11 cellular contexts compared by ENCODE assay signal in genomic region chr13:110433014-110433413, GRCh38.
A peak's percentile ranks its signal among the peaks of the same experiment; 100 is the strongest.
DNase-seq lines count a peak whose midpoint lies in the region; ATAC-seq and TF ChIP-seq lines count a peak whose summit lies in the region.
"Had no signal": no experiment of that assay in that cellular context is flagged by ENCODE, and none has a peak within 500 bp of the region (broad histone marks: within the 10 kb centered on the region; RNA-seq: fewer than 3 reads in every experiment).

No MANE protein-coding gene starts in this region.

- H3K36me3 ChIP-seq in gastroesophageal sphincter (peaks cover 3 to 97% of the 10 kb centered on the region in 2 donors), subcutaneous abdominal adipose tissue (ENCODE audit: control insufficient read depth in 5 of 5, insufficient read depth in 5 of 5, low read length in 5 of 5) (peaks cover 26 to 93% (median 80%) of the 10 kb centered on the region in 5 donors)

- in situ Hi-C loops in astrocyte of the spinal cord (cut with HindIII; ENCODE audit: low sequenced_read_pairs) = no loop called here

- H3K27me3 ChIP-seq in gastroesophageal sphincter = no peaks in the 10 kb centered on the region
- no peaks in the 10 kb centered on the region for H3K27me3 ChIP-seq in subcutaneous abdominal adipose tissue (ENCODE audit: control insufficient read depth in 5 of 5, insufficient read depth in 4 of 5, low read length in 5 of 5)
- H3K27me3 ChIP-seq: SJSA1 had no signal

- H3K4me1 Mint-ChIP-seq in nephron = peaks cover 49% of the 10 kb centered on the region

- H3K4me3 ChIP-seq in astrocyte of the spinal cord (ENCODE audit: low read depth, low read length) (no peak overlapping the region), gastroesophageal sphincter (no peak overlapping the region), subcutaneous abdominal adipose tissue (ENCODE audit: low read depth in 1 of 5, low read length in 5 of 5) (no peak overlapping the region)
- H3K4me3 ChIP-seq: SJSA1 had no signal

- H3K27ac Mint-ChIP-seq in nephron = peak overlapping the region; percentile 65 to 87 (median 82)

- peak; percentile 66 for ATAC-seq in gastroesophageal sphincter

- H3K9me3 ChIP-seq in gastroesophageal sphincter (no peaks in the 10 kb centered on the region), subcutaneous abdominal adipose tissue (ENCODE audit: control insufficient read depth in 5 of 5, low read length in 5 of 5) (no peaks in the 10 kb centered on the region)
- H3K9me3 ChIP-seq: SJSA1 had no signal

- TF ChIP-seq EP300 in gastroesophageal sphincter (IDR thresholded peaks at IDR 0.05) = no peak

- POLR2A ChIA-PET in GM10248 (lab: Yijun Ruan, JAX) = no interaction called here

- H3K27ac ChIP-seq in gastroesophageal sphincter (peak overlapping the region in 3 of 4 donors; percentile 69 to 75 (median 69)), subcutaneous abdominal adipose tissue (ENCODE audit: low read depth, low read length) (peak overlapping the region; percentile 80)
- H3K27ac ChIP-seq: SJSA1 had no signal

- no peaks in the 10 kb centered on the region for H3K27me3 Mint-ChIP-seq in nephron (ENCODE audit: low read depth)

- H3K4me3 Mint-ChIP-seq in nephron = peak overlapping the region in 2 of 3 experiments; percentile 8 to 24

- TF ChIP-seq CTCF in astrocyte of the spinal cord (IDR thresholded peaks at IDR 0.05; ENCODE audit: low read depth, low read length) (no peak), gastroesophageal sphincter (IDR thresholded peaks at IDR 0.05) (no peak), nephron (IDR thresholded peaks at IDR 0.05; ENCODE audit: unreplicated experiment in 3 of 3) (no peak), GM10248 (IDR thresholded peaks at IDR 0.05; ENCODE audit: control extremely low read depth, extremely low read depth, low read depth, missing control alignments) (no peak)

- DNase-seq in astrocyte of the spinal cord (ENCODE audit: low read depth, low spot score) (peak; percentile 54), RKO (ENCODE audit: low spot score) (no peak), iPS-NIHi7 (ENCODE audit: extremely low spot score) (no peak), GM10248 (ENCODE audit: extremely low spot score) (no peak)
- no peak for DNase-seq in stimulated activated CD4-positive, alpha-beta T cell treated with anti-CD3 and anti-CD28 coated beads, Interleukin-2, amount 100 ng/mL, for 48 hours
- DNase-seq: GDM1, trophoblast cell had no signal

- H3K36me3 Mint-ChIP-seq in nephron (ENCODE audit: low read depth) = peaks cover 88% of the 10 kb centered on the region

- WGBS in gastroesophageal sphincter (ENCODE audit: low coverage in 1 of 2), 2 donors = no CpG with 5 or more reads among the region's 14 CpGs

- no peaks in the 10 kb centered on the region for H3K9me3 Mint-ChIP-seq in nephron

- TF ChIP-seq POLR2A in gastroesophageal sphincter (IDR thresholded peaks at IDR 0.05) = no peak

- CTCF ChIA-PET in GM10248 (lab: Yijun Ruan, JAX) = interaction anchor here (1.8 kb wide), 1 partner anchor 12 kb away, joined by 5 read pairs; no protein-coding TSS in a partner anchor

- peak overlapping the region in 1 of 5 donors; percentile 6 for H3K9ac ChIP-seq in subcutaneous abdominal adipose tissue (ENCODE audit: low read length in 5 of 5)

- H3K4me1 ChIP-seq in gastroesophageal sphincter (peaks cover 0 to 41% (median 6%) of the 10 kb centered on the region in 3 donors), subcutaneous abdominal adipose tissue (ENCODE audit: control insufficient read depth in 5 of 5, insufficient read depth in 5 of 5, low read length in 5 of 5) (peaks cover 7 to 28% (median 20%) of the 10 kb centered on the region in 5 donors)
